ENCODE assay signal across 14 cellular contexts in the genomic region with DNA sequence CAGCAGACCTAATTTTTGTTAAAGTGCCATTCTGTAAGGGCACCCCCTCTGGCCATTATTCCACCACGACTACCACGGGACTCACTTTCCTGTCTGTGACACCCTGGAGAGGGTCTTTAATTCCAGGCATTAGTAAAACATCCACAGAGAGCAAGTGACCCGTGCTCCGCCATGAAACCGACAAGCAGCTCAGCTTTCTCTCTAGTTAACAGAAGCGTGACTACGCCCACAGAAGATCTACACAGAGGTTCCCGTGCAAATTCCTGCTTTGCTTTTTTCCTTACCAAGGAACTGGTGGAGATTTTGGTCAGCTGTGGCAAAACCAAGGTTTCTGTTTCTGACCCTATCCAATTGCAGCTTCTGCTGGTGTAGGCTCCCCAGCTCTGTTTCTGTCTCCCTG.
"Had no signal": no experiment of that assay in that cellular context is flagged by ENCODE, and none has a peak within 500 bp of the region (broad histone marks: within the 10 kb centered on the region; RNA-seq: fewer than 3 reads in every experiment).

No MANE protein-coding gene starts in this region.

- H3K4me3 Mint-ChIP-seq: activated CD8-positive, alpha-beta memory T cell treated with anti-CD3 and anti-CD28 coated beads, Interleukin-2, amount 10 ng/mL, durations not matched to agents 7 days and 5 days; activated T-cell treated with anti-CD3 and anti-CD28 coated beads, Interleukin-2, amount 50 U/mL, for 24 hours; natural killer cell; T-helper 2 cell treated with Interferon-gamma antibody and Interleukin-4, amounts not matched to agents 5 μg/mL and 100 μg/mL, for 36 hours had no signal

- H3K27ac Mint-ChIP-seq: activated CD8-positive, alpha-beta memory T cell treated with anti-CD3 and anti-CD28 coated beads, Interleukin-2, amount 10 ng/mL, durations not matched to agents 7 days and 5 days; activated naive CD4-positive, alpha-beta T cell treated with anti-CD3 and anti-CD28 coated beads, Interleukin-2, amount 50 U/mL, for 72 hours; activated T-cell treated with anti-CD3 and anti-CD28 coated beads, Interleukin-2, amount 50 U/mL, for 24 hours; natural killer cell; T-helper 2 cell treated with Interferon-gamma antibody and Interleukin-4, amounts not matched to agents 5 μg/mL and 100 μg/mL, for 36 hours had no signal

- ATAC-seq: activated CD8-positive, alpha-beta memory T cell treated with anti-CD3 and anti-CD28 coated beads, Interleukin-2, amount 10 ng/mL, durations not matched to agents 7 days and 5 days; activated naive CD4-positive, alpha-beta T cell treated with anti-CD3 and anti-CD28 coated beads, Interleukin-2, amount 50 U/mL, for 72 hours; natural killer cell had no signal

- DNase-seq: activated CD4-positive, alpha-beta T cell treated with anti-CD3 and anti-CD28 coated beads, Interleukin-2, amount 50 U/mL, for 48 hours; activated CD4-positive, CD25-positive, alpha-beta regulatory T cell treated with anti-CD3 and anti-CD28 coated beads, Interleukin-2, amount 50 U/mL, for 72 hours; activated CD8-positive, alpha-beta memory T cell treated with anti-CD3 and anti-CD28 coated beads, Interleukin-2, amount 10 ng/mL, durations not matched to agents 7 days and 5 days; activated effector memory CD4-positive, alpha-beta T cell treated with anti-CD3 and anti-CD28 coated beads, Interleukin-2, amount 50 U/mL, for 16 hours; activated T-cell treated with anti-CD3 and anti-CD28 coated beads, Interleukin-2, amount 50 U/mL, for 24 hours; amniotic stem cell; body of pancreas; cerebellar nuclear complex; dermis blood vessel endothelial cell; natural killer cell; stimulated activated CD4-positive, alpha-beta T cell treated with anti-CD3 and anti-CD28 coated beads, Interleukin-4, amount 100 ng/mL, for 4 hours; thyroid gland had no signal

- H3K9me3 Mint-ChIP-seq: activated naive CD4-positive, alpha-beta T cell treated with anti-CD3 and anti-CD28 coated beads, Interleukin-2, amount 50 U/mL, for 72 hours; activated T-cell treated with anti-CD3 and anti-CD28 coated beads, Interleukin-2, amount 50 U/mL, for 24 hours; natural killer cell; T-helper 2 cell treated with Interferon-gamma antibody and Interleukin-4, amounts not matched to agents 5 μg/mL and 100 μg/mL, for 36 hours had no signal
